Comparison of ENCODE assay signal across 9 cellular contexts in genomic region chr4:53592686-53593641, GRCh38. TPM values are rescaled to one million over a fixed set of nuclear protein-coding genes. Genes with fewer than 3 reads are reported as not detected.
DNase-seq lines count a peak whose midpoint lies in the region; ATAC-seq and TF ChIP-seq lines count a peak whose summit lies in the region.
"Had no signal": no experiment of that assay in that cellular context is flagged by ENCODE, and none has a peak within 500 bp of the region (broad histone marks: within the 10 kb centered on the region; RNA-seq: fewer than 3 reads in every experiment).

No MANE protein-coding gene starts in this region.

- peak in 1 of 2 donors; percentile 5 for TF ChIP-seq POLR2A in uterus (IDR thresholded peaks at IDR 0.05)

- H3K36me3 Mint-ChIP-seq in HFFc6 (ENCODE audit: low read depth), result no peaks in the 10 kb centered on the region

- H3K9me3 Mint-ChIP-seq in HFFc6, result no peaks in the 10 kb centered on the region

- H3K4me1 ChIP-seq in lung (ENCODE audit: control insufficient read depth in 2 of 2, insufficient read depth in 2 of 2, low read length in 2 of 2), result peaks cover 0 to 2% of the 10 kb centered on the region in 2 donors
- H3K4me1 ChIP-seq in uterus, result no peaks in the 10 kb centered on the region

- no peak for TF ChIP-seq CTCF in lung (IDR thresholded peaks at IDR 0.05; ENCODE audit: control extremely low read depth, extremely low read depth)
- TF ChIP-seq CTCF in uterus (IDR thresholded peaks at IDR 0.05), result no peak
- TF ChIP-seq CTCF in HFFc6 (IDR thresholded peaks at IDR 0.05), result no peak

- no peaks in the 10 kb centered on the region; the same call in 1 of the 2 replicates for H3K27me3 Mint-ChIP-seq in HFFc6 (ENCODE audit: insufficient read depth)

- peak; percentile 47 for ATAC-seq in lung (ENCODE audit: insufficient read depth, low FRiP score)
- ATAC-seq in HG02623 (IDR thresholded peaks at IDR 0.05; ENCODE audit: unreplicated experiment), result no peak

- H3K27ac ChIP-seq in lung (ENCODE audit: low read depth in 1 of 2, low read length in 1 of 2) (no peak overlapping the region), uterus (peak overlapping the region; percentile 8 to 35)

- no peak overlapping the region for H3K4me3 ChIP-seq in lung
- no peak overlapping the region for H3K4me3 ChIP-seq in uterus

- DNase-seq in NCI-H2029 treated with DMSO at 0.1 percent for 48 hours (lab: John Stamatoyannopoulos, UW) (peak; percentile 91), cortex of kidney (lab: John Stamatoyannopoulos, UW) (peak; percentile 5), lung (ENCODE audit: low spot score) (peak; percentile 50), uterus (peak; percentile 33 to 55), HFFc6 (no peak), CD1c-positive myeloid dendritic cell (ENCODE audit: extremely low spot score) (no peak)
- DNase-seq: central memory CD4-positive, alpha-beta T cell; stimulated activated CD4-positive, alpha-beta T cell treated with anti-CD3 and anti-CD28 coated beads, Interleukin-4, amount 100 ng/mL, for 1 hour had no signal

- no peak overlapping the region for H3K27ac Mint-ChIP-seq in HFFc6

- 36 to 54% methylated on average over 21 of the region's 21 CpGs for WGBS in lung, 2 donors

- H3K27me3 ChIP-seq in lung (ENCODE audit: control insufficient read depth, insufficient read depth), result no peaks in the 10 kb centered on the region
- no peaks in the 10 kb centered on the region for H3K27me3 ChIP-seq in uterus

- intact Hi-C loops in uterus (cut with DNase I; ENCODE audit: low total_unique reads), result no loop called here

- H3K36me3 ChIP-seq in lung (ENCODE audit: control insufficient read depth in 2 of 2, insufficient read depth in 2 of 2, low read length in 2 of 2) (no peaks in the 10 kb centered on the region), uterus (no peaks in the 10 kb centered on the region)

- peaks cover 6% of the 10 kb centered on the region; the same call in 1 of the 2 replicates for H3K4me1 Mint-ChIP-seq in HFFc6 (ENCODE audit: low read depth)

- no peaks in the 10 kb centered on the region for H3K9me3 ChIP-seq in lung (ENCODE audit: control insufficient read depth in 2 of 2, insufficient read depth in 1 of 2, low read length in 1 of 2)
- no peaks in the 10 kb centered on the region for H3K9me3 ChIP-seq in uterus

- H3K4me3 Mint-ChIP-seq in HFFc6, result no peak overlapping the region

RNA-seq across cellular contexts. Expression of gene LNX1, which starts 1.7 kb away (rescaled TPM):
- total RNA-seq in lung (1 to 10 TPM; 4.0 to 5.2 TPM), uterus (10 to 100 TPM in 2 of 4 donors, 1 to 10 TPM in 1, under 1 TPM in 1; 0.29 to 12.9 (median 8.8) TPM)
- 1 to 10 TPM; 1.4 to 2.3 TPM for polyA plus RNA-seq in lung
- under 1 TPM in 5 of 6 experiments, not detected in 1; 0.05 to 0.18 (median 0.07) TPM for total RNA-seq in HFFc6 (2021; fragmentation: NEBNext Ultra II Directional; extraction: Animal tissue kit (Norgen Biotek cat#: 25700))

Comparison
In these comparisons a context has a peak if more than half of its experiments do, and no peak if none do; other contexts are left out.
1. DNase-seq: peak in NCI-H2029 treated with DMSO at 0.1 percent for 48 hours (single experiment), cortex of kidney (single experiment), lung (single experiment) and uterus (2 of 2); none in HFFc6 (single experiment) and CD1c-positive myeloid dendritic cell (single experiment).
2. H3K27ac ChIP-seq: peak in uterus (2 of 2); none in lung (0 of 2).